Comparison of ENCODE assay signal across 8 cellular contexts in the genomic region with DNA sequence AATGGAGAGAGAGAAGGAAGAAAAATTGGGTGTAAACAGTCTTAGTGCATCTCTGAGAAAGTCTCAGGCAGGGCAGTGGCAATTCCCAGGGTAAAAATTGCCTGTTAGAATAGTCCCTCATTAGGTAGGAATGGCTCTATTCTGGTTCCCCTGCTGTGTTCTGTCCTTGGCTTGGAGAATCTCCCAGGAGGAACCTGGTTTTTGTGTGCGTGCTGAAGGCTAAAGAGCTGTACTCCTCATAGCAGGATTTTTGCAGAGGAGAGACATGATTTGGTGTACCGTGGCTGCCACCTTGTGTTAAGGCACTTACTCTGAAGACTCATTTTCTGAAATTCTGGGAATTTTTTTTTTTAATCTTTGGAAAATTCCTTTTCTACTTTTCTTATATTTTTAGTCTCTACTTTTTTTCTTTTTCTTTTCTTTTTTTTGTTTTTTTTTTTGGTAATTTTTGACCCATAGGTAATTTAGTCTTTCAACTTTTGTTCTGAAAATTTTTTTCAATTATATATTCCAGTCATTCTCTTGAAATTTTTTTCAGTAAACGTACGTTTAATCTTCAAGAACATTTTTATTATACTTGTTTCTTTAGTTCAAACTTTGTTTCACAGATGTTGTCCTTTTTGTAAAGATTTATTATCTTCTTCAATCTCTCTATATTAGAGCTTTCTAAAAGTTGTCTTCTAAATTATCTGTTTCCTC.
DNase-seq lines count a peak whose midpoint lies in the region; ATAC-seq and TF ChIP-seq lines count a peak whose summit lies in the region.

No MANE protein-coding gene starts in this region.

- no peak overlapping the region for H2AFZ ChIP-seq in SU-DHL-6 (ENCODE audit: low read depth, low read length, severe bottlenecking)

- no peaks in the 10 kb centered on the region for H4K20me1 ChIP-seq in SU-DHL-6 (ENCODE audit: low read depth, low read length)

- no peaks in the 10 kb centered on the region for H3K27me3 Mint-ChIP-seq in nephron (ENCODE audit: low read depth)
- H3K27me3 Mint-ChIP-seq in stimulated activated memory B cell treated with anti-CD40 and anti-IgM and Interleukin-4, amounts not matched to agents 10 μg/mL and 1 μg/mL and 100 μg/mL, for 72 hours = no peaks in the 10 kb centered on the region

- H3K9me2 ChIP-seq in SU-DHL-6 (replicated peaks; ENCODE audit: insufficient read depth, low read length) = no peaks in the 10 kb centered on the region

- DNase-seq in 8988T (peak; percentile 14), GF-D8 (lab: John Stamatoyannopoulos, UW) (peak; percentile 37), NCI-H1092 (lab: John Stamatoyannopoulos, UW) (peak; percentile 62), esophagus muscularis mucosa (ENCODE audit: extremely low spot score) (no peak)

- H3K27me3 ChIP-seq in SU-DHL-6 (ENCODE audit: low read length) = no peaks in the 10 kb centered on the region
- H3K27me3 ChIP-seq in esophagus muscularis mucosa = no peaks in the 10 kb centered on the region

- intact Hi-C loops in esophagus muscularis mucosa (cut with DNase I) = no loop called here

- H3K36me3 Mint-ChIP-seq in nephron (ENCODE audit: low read depth) = peaks cover 25% of the 10 kb centered on the region
- H3K36me3 Mint-ChIP-seq in stimulated activated memory B cell treated with anti-CD40 and anti-IgM and Interleukin-4, amounts not matched to agents 10 μg/mL and 1 μg/mL and 100 μg/mL, for 72 hours = peaks cover 62% of the 10 kb centered on the region

- H3K4me3 Mint-ChIP-seq in nephron = no peak overlapping the region
- H3K4me3 Mint-ChIP-seq in stimulated activated memory B cell treated with anti-CD40 and anti-IgM and Interleukin-4, amounts not matched to agents 10 μg/mL and 1 μg/mL and 100 μg/mL, for 72 hours = no peak overlapping the region

- no peak overlapping the region for H3K9ac ChIP-seq in SU-DHL-6 (ENCODE audit: low read length)

- TF ChIP-seq CTCF in SU-DHL-6 (IDR thresholded peaks at IDR 0.05; ENCODE audit: insufficient read depth, low read length, poor library complexity, severe bottlenecking) = peak; percentile 28
- peak; percentile 35 to 51 (median 36) for TF ChIP-seq CTCF in esophagus muscularis mucosa (IDR thresholded peaks at IDR 0.05)
- peak; percentile 47 to 63 (median 57) for TF ChIP-seq CTCF in nephron (IDR thresholded peaks at IDR 0.05; ENCODE audit: unreplicated experiment in 3 of 3)

- H3K27ac ChIP-seq in SU-DHL-6 (ENCODE audit: low read depth, low read length) (no peak overlapping the region), esophagus muscularis mucosa (replicated peaks in 1 of 4) (no peak overlapping the region)

- H3K27ac Mint-ChIP-seq in nephron = no peak overlapping the region
- no peak overlapping the region for H3K27ac Mint-ChIP-seq in stimulated activated memory B cell treated with anti-CD40 and anti-IgM and Interleukin-4, amounts not matched to agents 10 μg/mL and 1 μg/mL and 100 μg/mL, for 72 hours

- no peaks in the 10 kb centered on the region for H3K4me1 Mint-ChIP-seq in nephron
- H3K4me1 Mint-ChIP-seq in stimulated activated memory B cell treated with anti-CD40 and anti-IgM and Interleukin-4, amounts not matched to agents 10 μg/mL and 1 μg/mL and 100 μg/mL, for 72 hours = no peaks in the 10 kb centered on the region

- peaks cover 0 to 5% (median 1%) of the 10 kb centered on the region in 4 donors for H3K4me1 ChIP-seq in esophagus muscularis mucosa

- no peak for ATAC-seq in HG03521 (IDR thresholded peaks at IDR 0.05; ENCODE audit: unreplicated experiment)
- no peak for ATAC-seq in stimulated activated memory B cell treated with anti-CD40 and anti-IgM and Interleukin-4, amounts not matched to agents 10 μg/mL and 1 μg/mL and 100 μg/mL, for 72 hours

- peaks cover 20% of the 10 kb centered on the region for H3K9me3 Mint-ChIP-seq in nephron
- H3K9me3 Mint-ChIP-seq in stimulated activated memory B cell treated with anti-CD40 and anti-IgM and Interleukin-4, amounts not matched to agents 10 μg/mL and 1 μg/mL and 100 μg/mL, for 72 hours = peaks cover 16% of the 10 kb centered on the region

- no peak overlapping the region for H3K4me2 ChIP-seq in SU-DHL-6 (ENCODE audit: low read depth, low read length, poor library complexity, severe bottlenecking)

- TF ChIP-seq POLR2A in esophagus muscularis mucosa (IDR thresholded peaks at IDR 0.05; ENCODE audit: low read depth) = no peak

- H3K9me3 ChIP-seq in SU-DHL-6 (ENCODE audit: insufficient read depth, low read length) (no peaks in the 10 kb centered on the region), esophagus muscularis mucosa (peaks cover 0 to 15% (median 12%) of the 10 kb centered on the region in 4 donors)

- no peak for TF ChIP-seq EP300 in esophagus muscularis mucosa (IDR thresholded peaks at IDR 0.05)

- H3K79me2 ChIP-seq in SU-DHL-6 (ENCODE audit: insufficient read depth, low read length) = no peaks in the 10 kb centered on the region

- H3K4me3 ChIP-seq in SU-DHL-6 (ENCODE audit: insufficient read depth, low read length, poor library complexity, severe bottlenecking) = no peak overlapping the region
- H3K4me3 ChIP-seq in esophagus muscularis mucosa = no peak overlapping the region

- WGBS in esophagus muscularis mucosa = 49% methylated on average over 4 of the region's 4 CpGs

- H3K36me3 ChIP-seq in SU-DHL-6 (ENCODE audit: low read length) (peaks cover 6% of the 10 kb centered on the region; the same call in 1 of the 2 replicates), esophagus muscularis mucosa (peaks cover 5 to 13% (median 8%) of the 10 kb centered on the region in 4 donors)

- no peaks in the 10 kb centered on the region for H3F3A ChIP-seq in SU-DHL-6 (ENCODE audit: insufficient read depth)
